In genomic region chr7:18508441-18509427, GRCh38 we compare ENCODE assay signal across 9 cellular contexts. TPM values are rescaled to one million over a fixed set of nuclear protein-coding genes. Genes with fewer than 3 reads are reported as not detected.
DNase-seq lines count a peak whose midpoint lies in the region; ATAC-seq and TF ChIP-seq lines count a peak whose summit lies in the region.
"Had no signal": no experiment of that assay in that cellular context is flagged by ENCODE, and none has a peak within 500 bp of the region (broad histone marks: within the 10 kb centered on the region; RNA-seq: fewer than 3 reads in every experiment).

No MANE protein-coding gene starts in this region.

- no peak for TF ChIP-seq CTCF in NB4 (IDR thresholded peaks at IDR 0.05; ENCODE audit: low read depth, low read length)

- H3K27ac ChIP-seq in neuronal stem cell (replicated peaks; ENCODE audit: low read length), result no peak overlapping the region
- H3K27ac ChIP-seq: C4-2B had no signal

- H3K4ac ChIP-seq in neuronal stem cell (ENCODE audit: low read length), result no peak overlapping the region

- no peak overlapping the region for H3K4me3 Mint-ChIP-seq in immature natural killer cell

- peaks cover 0 to 6% (median 0%) of the 10 kb centered on the region in 3 donors for H3K36me3 Mint-ChIP-seq in immature natural killer cell

- peak; percentile 51 for DNase-seq in NCI-H2107 treated with DMSO at 0.1 percent for 48 hours (lab: John Stamatoyannopoulos, UW; ENCODE audit: unreplicated experiment)
- no peak for DNase-seq in NCI-H2107 (lab: John Stamatoyannopoulos, UW)
- DNase-seq in NB4 (ENCODE audit: low read depth), result peak; percentile 12
- no peak for DNase-seq in neuronal stem cell (ENCODE audit: low spot score)
- DNase-seq in activated naive CD4-positive, alpha-beta T cell treated with anti-CD3 and anti-CD28 coated beads, Interleukin-2, amount 50 U/mL, for 16 hours, result no peak
- no peak for DNase-seq in immature natural killer cell

- no peak for TF ChIP-seq POLR2A in NB4 (IDR thresholded peaks at IDR 0.05; ENCODE audit: extremely low read depth, insufficient read length)

- no peak overlapping the region for H3K4me2 ChIP-seq in neuronal stem cell (ENCODE audit: insufficient read depth, low read length, poor library complexity, severe bottlenecking)

- peaks cover 0 to 2% (median 0%) of the 10 kb centered on the region in 3 donors for H3K27me3 Mint-ChIP-seq in immature natural killer cell (ENCODE audit: low read depth in 3 of 3)

- H3K4me3 ChIP-seq in NB4 (ENCODE audit: low read depth, low read length) (no peak overlapping the region), endocrine pancreas (ENCODE audit: control insufficient read depth, insufficient read depth, low read length) (peak overlapping the region; percentile 54), neuronal stem cell (ENCODE audit: low read length in 2 of 2) (no peak overlapping the region)

- H3K9me3 Mint-ChIP-seq in immature natural killer cell, result no peaks in the 10 kb centered on the region

- no peak overlapping the region for H3K9ac ChIP-seq in endocrine pancreas (ENCODE audit: control insufficient read depth, insufficient read depth, low read length)
- no peak overlapping the region for H3K9ac ChIP-seq in neuronal stem cell (ENCODE audit: low read depth, low read length, poor library complexity)

- H2BK15ac ChIP-seq in neuronal stem cell (ENCODE audit: low read length), result no peak overlapping the region

- H2BK12ac ChIP-seq in neuronal stem cell (ENCODE audit: low read length), result no peak overlapping the region

- H3K9me3 ChIP-seq in endocrine pancreas (ENCODE audit: control insufficient read depth, low read length) (no peaks in the 10 kb centered on the region), neuronal stem cell (replicated peaks in 1 of 2; ENCODE audit: control insufficient read depth in 2 of 2, insufficient read depth in 1 of 2, low read depth in 1 of 2, low read length in 2 of 2) (no peaks in the 10 kb centered on the region)

- peaks cover 6 to 9% of the 10 kb centered on the region in 2 donors for H3K4me1 Mint-ChIP-seq in immature natural killer cell

- H4K91ac ChIP-seq in neuronal stem cell (ENCODE audit: low read depth, low read length, poor library complexity), result no peak overlapping the region

- H2AFZ ChIP-seq in neuronal stem cell (ENCODE audit: low read length), result peak overlapping the region; percentile 2

- no peak overlapping the region for H2BK120ac ChIP-seq in neuronal stem cell (ENCODE audit: low read depth, low read length)

- no CpG with 5 or more reads among the region's 10 CpGs for WGBS in neuronal stem cell (ENCODE audit: extremely low coverage in 2 of 2, insufficient read length in 2 of 2, insufficient replicate concordance in 1 of 2), 2 donors

- no peak overlapping the region for H3K27ac Mint-ChIP-seq in immature natural killer cell

- H4K8ac ChIP-seq in neuronal stem cell (ENCODE audit: low read depth, low read length), result no peak overlapping the region

- H3K4me1 ChIP-seq in endocrine pancreas (ENCODE audit: control insufficient read depth, insufficient read depth, low read length) (peaks cover 14% of the 10 kb centered on the region), neuronal stem cell (ENCODE audit: control insufficient read depth in 2 of 2, insufficient read depth in 1 of 2, low read depth in 1 of 2, low read length in 2 of 2) (peaks cover 2 to 3% of the 10 kb centered on the region in 2 donors)

- H2AK5ac ChIP-seq in neuronal stem cell (ENCODE audit: low read depth, low read length), result no peak overlapping the region

- H3K36me3 ChIP-seq in endocrine pancreas (ENCODE audit: control insufficient read depth, insufficient read depth, low read length) (no peaks in the 10 kb centered on the region), neuronal stem cell (replicated peaks in 1 of 2; ENCODE audit: control insufficient read depth in 2 of 2, insufficient read depth in 2 of 2, low read length in 2 of 2) (no peaks in the 10 kb centered on the region)

- H3K23ac ChIP-seq in neuronal stem cell (ENCODE audit: low read depth, low read length, poor library complexity), result no peak overlapping the region

- no peak overlapping the region for H3K14ac ChIP-seq in neuronal stem cell (ENCODE audit: low read length)

- no peak overlapping the region for H2BK5ac ChIP-seq in neuronal stem cell (ENCODE audit: low read length)

- H3K79me1 ChIP-seq in neuronal stem cell (ENCODE audit: low read depth, low read length), result no peaks in the 10 kb centered on the region

- H3K18ac ChIP-seq in neuronal stem cell (ENCODE audit: low read length), result no peak overlapping the region

- ATAC-seq in HG02588 (IDR thresholded peaks at IDR 0.05; ENCODE audit: unreplicated experiment), result peak; percentile 85

- H3K27me3 ChIP-seq in endocrine pancreas (ENCODE audit: control insufficient read depth, insufficient read depth, low read length), result no peaks in the 10 kb centered on the region
- no peaks in the 10 kb centered on the region for H3K27me3 ChIP-seq in neuronal stem cell (ENCODE audit: control insufficient read depth in 3 of 3, insufficient read depth in 3 of 3, low read depth in 1 of 3, low read length in 3 of 3)

RNA-seq across cellular contexts. Expression of gene HDAC9, which starts 13.2 kb away (rescaled TPM):
- 21.9 TPM for polyA plus RNA-seq in neuronal stem cell (2013, experiment 1 of 2)
- 21.7 TPM for polyA plus RNA-seq in neuronal stem cell (2013, experiment 2 of 2)
- 10 to 100 TPM; 10.1 to 28.7 (median 18.1) TPM for polyA plus RNA-seq in immature natural killer cell

Comparison
In these comparisons a context has a peak if more than half of its experiments do, and no peak if none do; other contexts are left out.
1. DNase-seq: peak in NCI-H2107 treated with DMSO at 0.1 percent for 48 hours (single experiment) and NB4 (single experiment); none in NCI-H2107 (single experiment), neuronal stem cell (single experiment), activated naive CD4-positive, alpha-beta T cell treated with anti-CD3 and anti-CD28 coated beads, Interleukin-2, amount 50 U/mL, for 16 hours (single experiment) and immature natural killer cell (0 of 3).